8 cellular contexts compared by ENCODE assay signal in the genomic region with DNA sequence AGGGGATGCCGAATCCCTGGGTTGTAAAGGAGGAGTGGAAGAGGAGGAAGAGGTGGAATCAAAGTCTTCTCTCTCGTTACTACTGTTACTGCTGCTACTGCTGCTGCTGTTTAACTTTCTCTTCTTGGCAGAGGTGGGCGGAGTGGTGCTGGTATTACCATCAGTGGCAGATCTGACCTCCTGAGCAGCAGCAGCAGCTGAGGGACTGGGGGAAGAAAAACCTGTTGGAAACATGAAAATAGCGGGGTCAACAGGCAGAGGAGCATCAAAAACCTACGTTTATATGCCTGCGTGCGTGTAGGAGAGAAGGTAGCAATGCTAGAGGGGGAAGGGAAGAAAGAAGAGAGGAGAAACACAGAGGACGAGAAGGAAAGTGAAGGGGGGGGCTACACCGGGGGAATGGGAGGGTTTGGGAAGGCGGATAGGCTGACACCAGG. TPM values are rescaled to one million over a fixed set of nuclear protein-coding genes. Genes with fewer than 3 reads are reported as not detected.
DNase-seq lines count a peak whose midpoint lies in the region; ATAC-seq and TF ChIP-seq lines count a peak whose summit lies in the region.

No MANE protein-coding gene starts in this region.

- in situ Hi-C loops in transverse colon (cut with MboI; ENCODE audit: low pct_ligation_motif_present in 1 of 4, low pct_unique_long_range_greater_than_20kb in 1 of 4, low sequenced_read_pairs in 3 of 4) = no loop called here

- no peaks in the 10 kb centered on the region for H4K20me1 ChIP-seq in DOHH2 (ENCODE audit: control insufficient read depth, insufficient read depth, low read depth, low read length)

- 35% methylated on average over 10 of the region's 10 CpGs; no CpG with 5 or more reads in 1 of the 2 donors for WGBS in transverse colon (ENCODE audit: low coverage in 1 of 2), 2 donors

- H3K36me3 Mint-ChIP-seq in activated T-cell treated with anti-CD3 and anti-CD28 coated beads, Interleukin-2, amount 50 U/mL, for 4 hours (ENCODE audit: insufficient read depth) = peaks cover 2% of the 10 kb centered on the region

- peak overlapping the region; percentile 95 for H3K4me3 Mint-ChIP-seq in activated T-cell treated with anti-CD3 and anti-CD28 coated beads, Interleukin-2, amount 50 U/mL, for 4 hours

- H3K9me2 ChIP-seq in DOHH2 (replicated peaks; ENCODE audit: control insufficient read depth, low read length) = no peaks in the 10 kb centered on the region

- TF ChIP-seq EP300 in transverse colon (IDR thresholded peaks at IDR 0.05; ENCODE audit: low read depth) = no peak

- H3K79me2 ChIP-seq in DOHH2 (ENCODE audit: control insufficient read depth, low read length) = peaks cover 43% of the 10 kb centered on the region

- peak; percentile 49 to 55 for ATAC-seq in activated T-cell treated with anti-CD3 and anti-CD28 coated beads, Interleukin-2, amount 50 U/mL, for 4 hours

- H3K27me3 Mint-ChIP-seq in activated T-cell treated with anti-CD3 and anti-CD28 coated beads, Interleukin-2, amount 50 U/mL, for 4 hours (ENCODE audit: low read depth) = no peaks in the 10 kb centered on the region

- peak overlapping the region; percentile 68 for H3K4me2 ChIP-seq in DOHH2 (ENCODE audit: low read length)

- no peaks in the 10 kb centered on the region for H3F3A ChIP-seq in DOHH2 (ENCODE audit: control insufficient read depth, insufficient read depth)

- H3K27me3 ChIP-seq in DOHH2 (ENCODE audit: control insufficient read depth, low read length) (no peaks in the 10 kb centered on the region), neuron (ENCODE audit: insufficient read depth, low read length) (no peaks in the 10 kb centered on the region), transverse colon (no peaks in the 10 kb centered on the region)

- no peak for TF ChIP-seq CTCF in DOHH2 (IDR thresholded peaks at IDR 0.05; ENCODE audit: low read depth, low read length, poor library complexity, severe bottlenecking)
- no peak for TF ChIP-seq CTCF in transverse colon (IDR thresholded peaks at IDR 0.05)

- peak overlapping the region; percentile 28 for H2AFZ ChIP-seq in neuron (ENCODE audit: low read depth, low read length)

- H3K9me3 ChIP-seq in DOHH2 (ENCODE audit: control insufficient read depth, insufficient read depth, low read length) = no peaks in the 10 kb centered on the region
- no peaks in the 10 kb centered on the region for H3K9me3 ChIP-seq in neuron (ENCODE audit: low read length)
- H3K9me3 ChIP-seq in transverse colon = no peaks in the 10 kb centered on the region

- H3K27ac ChIP-seq in DOHH2 (ENCODE audit: low read depth, low read length) (peak overlapping the region; percentile 89), transverse colon (peak overlapping the region; percentile 93 to 99 (median 98))

- DNase-seq in H4 (ENCODE audit: low spot score) (peak; percentile 37), NCI-H1105 (lab: John Stamatoyannopoulos, UW) (peak; percentile 0), fibroblast of gingiva (ENCODE audit: low read depth) (peak; percentile 37), transverse colon (peak; percentile 43), foreskin melanocyte (no peak)
- peak; percentile 20 for DNase-seq in activated T-cell treated with anti-CD3 and anti-CD28 coated beads, Interleukin-2, amount 50 U/mL, for 4 hours

- H3K36me3 ChIP-seq in DOHH2 (ENCODE audit: control insufficient read depth, low read length) = peaks cover 33% of the 10 kb centered on the region
- H3K36me3 ChIP-seq in neuron (ENCODE audit: insufficient read depth, low read length) = peaks cover 10% of the 10 kb centered on the region
- no peaks in the 10 kb centered on the region for H3K36me3 ChIP-seq in transverse colon

- H3K9me3 Mint-ChIP-seq in activated T-cell treated with anti-CD3 and anti-CD28 coated beads, Interleukin-2, amount 50 U/mL, for 4 hours = no peaks in the 10 kb centered on the region

- peaks cover 27% of the 10 kb centered on the region for H3K4me1 Mint-ChIP-seq in activated T-cell treated with anti-CD3 and anti-CD28 coated beads, Interleukin-2, amount 50 U/mL, for 4 hours (ENCODE audit: low read depth)

- H3K4me1 ChIP-seq in DOHH2 (ENCODE audit: control insufficient read depth, low read length) (peaks cover 17% of the 10 kb centered on the region), neuron (ENCODE audit: insufficient read depth, low read length) (peaks cover 15% of the 10 kb centered on the region), transverse colon (peaks cover 0 to 26% (median 0%) of the 10 kb centered on the region in 4 donors)

- H3K4me3 ChIP-seq in DOHH2 (ENCODE audit: low read length) (peak overlapping the region; percentile 92), neuron (ENCODE audit: low read length) (peak overlapping the region; percentile 55), transverse colon (peak overlapping the region; percentile 49 to 74 (median 60))

- intact Hi-C loops in transverse colon (cut with DNase I; ENCODE audit: low total_unique reads) = no loop called here

- no peak for TF ChIP-seq POLR2A in transverse colon (IDR thresholded peaks at IDR 0.05)

RNA-seq across cellular contexts. Expression of a gene that starts 0.3 kb away (rescaled TPM):
- total RNA-seq in H4 (2014; rRNA removed; shearing (Covaris generic)) = 18.4 and 28.6 TPM in 2 replicates
- total RNA-seq in activated T-cell treated with anti-CD3 and anti-CD28 coated beads, Interleukin-2, amount 50 U/mL, for 4 hours = 10 to 100 TPM; 20.6 to 23.3 (median 21.5) TPM
- 10 to 100 TPM; 18.1 to 53.5 (median 30.8) TPM for total RNA-seq in transverse colon

RNA-seq across cellular contexts. Expression of a gene that starts 43.5 kb away (rescaled TPM):
- total RNA-seq in H4 (2014; rRNA removed; shearing (Covaris generic)) = 182 and 194 TPM in 2 replicates
- total RNA-seq in activated T-cell treated with anti-CD3 and anti-CD28 coated beads, Interleukin-2, amount 50 U/mL, for 4 hours = 10 to 100 TPM; 63.9 to 65.4 (median 65.0) TPM
- 10 to 100 TPM in 2 of 4 donors, 1 to 10 TPM in 1, under 1 TPM in 1; 0.80 to 21.8 (median 10.4) TPM for total RNA-seq in transverse colon
